ENCODE assay signal across 1 cellular context in genomic region chr15:65211157-65211982, GRCh38.
TF ChIP-seq lines count a peak whose summit lies in the region.

CILP (minus strand) TSS chr15:65211473; CDS start chr15:65209755, 1,718 bp downstream.

TF ChIP-seq in Ishikawa, 13 proteins besides CTCF, POLR2A, EP300 and RAD21 (continued from another document):
- TF ChIP-seq REST (IDR thresholded peaks at IDR 0.05; ENCODE audit: low read depth) (no peak), TAF1 (IDR thresholded peaks at IDR 0.05; ENCODE audit: low read depth) (no peak)
